Comparison of ENCODE assay signal across 9 cellular contexts in the genomic region with DNA sequence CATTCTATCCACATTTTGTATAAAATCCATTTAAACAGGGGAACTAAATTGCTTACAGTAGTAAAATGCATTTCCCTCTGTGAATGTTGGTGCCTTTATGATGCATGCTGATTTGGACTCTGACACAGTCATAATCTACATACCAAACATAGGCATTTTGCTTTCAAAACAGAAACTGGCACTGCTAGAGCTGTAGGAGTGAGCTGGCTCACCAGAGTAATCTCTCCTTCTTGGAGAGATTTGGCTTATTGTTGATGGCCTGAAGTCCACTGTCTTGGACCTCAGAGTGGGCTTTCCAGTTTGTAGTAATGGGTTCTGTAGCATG.
DNase-seq lines count a peak whose midpoint lies in the region; ATAC-seq, FAIRE-seq and TF ChIP-seq lines count a peak whose summit lies in the region.
"Had no signal": no experiment of that assay in that cellular context is flagged by ENCODE, and none has a peak within 500 bp of the region (broad histone marks: within the 10 kb centered on the region; RNA-seq: fewer than 3 reads in every experiment).

No MANE protein-coding gene starts in this region.

- TF ChIP-seq CTCF in right lobe of liver (IDR thresholded peaks at IDR 0.05): no peak

- TF ChIP-seq POLR2A in GM18505 (IDR thresholded peaks at IDR 0.05; ENCODE audit: borderline replicate concordance, extremely low read depth, insufficient read depth, insufficient read length): no peak
- no peak for TF ChIP-seq POLR2A in right lobe of liver (IDR thresholded peaks at IDR 0.05)

- H3K9me3 ChIP-seq in right lobe of liver: no peaks in the 10 kb centered on the region

- intact Hi-C loops in right lobe of liver (cut with DNase I): no loop called here

- ATAC-seq in GM18505 (IDR thresholded peaks at IDR 0.05; ENCODE audit: unreplicated experiment): peak; percentile 56
- peak; percentile 67 for ATAC-seq in HG02588 (IDR thresholded peaks at IDR 0.05; ENCODE audit: unreplicated experiment)
- peak; percentile 31 to 69 (median 54) for ATAC-seq in right lobe of liver
- no peak for ATAC-seq in HG03095 (IDR thresholded peaks at IDR 0.05; ENCODE audit: unreplicated experiment)
- ATAC-seq: Right ventricle myocardium inferior had no signal

- no peak overlapping the region for H3K4me3 ChIP-seq in right lobe of liver

- DNase-seq in RPMI8226 (peak; percentile 48), right lobe of liver (no peak), urothelium cell line (ENCODE audit: low spot score) (no peak)
- DNase-seq in stimulated activated CD4-positive, alpha-beta T cell treated with anti-CD3 and anti-CD28 coated beads, Interleukin-12 subunit alpha, Interleukin-12 subunit beta, amount 100 ng/mL, for 4 hours: no peak
- no peak for DNase-seq in effector CD8-positive, alpha-beta T cell (lab: John Stamatoyannopoulos, UW)

- no peaks in the 10 kb centered on the region for H3K27me3 ChIP-seq in right lobe of liver

- FAIRE-seq in urothelium cell line (lab: Jason Lieb, UNC): no peak

- H3K4me1 ChIP-seq in right lobe of liver: peaks cover 0 to 24% (median 3%) of the 10 kb centered on the region in 4 donors

- no peak overlapping the region for H3K27ac ChIP-seq in right lobe of liver

- H3K36me3 ChIP-seq in right lobe of liver: no peaks in the 10 kb centered on the region
